17 cellular contexts compared by ENCODE assay signal in genomic region chr4:100977746-100978397, GRCh38.
DNase-seq lines count a peak whose midpoint lies in the region; TF ChIP-seq lines count a peak whose summit lies in the region.
"Had no signal": no experiment of that assay in that cellular context is flagged by ENCODE, and none has a peak within 500 bp of the region (broad histone marks: within the 10 kb centered on the region; RNA-seq: fewer than 3 reads in every experiment).

No MANE protein-coding gene starts in this region.

- no peak overlapping the region for H3K4me2 ChIP-seq in neural progenitor cell

- H3K27ac ChIP-seq in breast epithelium = peak overlapping the region; percentile 65 to 70
- H3K27ac ChIP-seq in neural progenitor cell = no peak overlapping the region
- H3K27ac ChIP-seq: cardiac muscle cell, parathyroid adenoma, SJSA1, suprapubic skin had no signal

- H3K79me2 ChIP-seq in neural progenitor cell (ENCODE audit: low read depth) = no peaks in the 10 kb centered on the region
- H3K79me2 ChIP-seq: parathyroid adenoma had no signal

- no peaks in the 10 kb centered on the region for H3K9me3 Mint-ChIP-seq in neural progenitor cell

- H3K27me3 ChIP-seq in BE2C = no peaks in the 10 kb centered on the region
- no peaks in the 10 kb centered on the region for H3K27me3 ChIP-seq in breast epithelium
- no peaks in the 10 kb centered on the region for H3K27me3 ChIP-seq in neural progenitor cell
- H3K27me3 ChIP-seq: cardiac muscle cell, SJSA1, suprapubic skin had no signal

- no peaks in the 10 kb centered on the region for H3K36me3 Mint-ChIP-seq in neural progenitor cell

- no peak overlapping the region for H3K9ac ChIP-seq in neural progenitor cell
- H3K9ac ChIP-seq: parathyroid adenoma had no signal

- TF ChIP-seq CTCF in BE2C (IDR thresholded peaks at IDR 0.05; ENCODE audit: low read depth, low read length) = no peak
- no peak for TF ChIP-seq CTCF in NB4 (IDR thresholded peaks at IDR 0.05; ENCODE audit: low read depth, low read length)
- no peak for TF ChIP-seq CTCF in breast epithelium (IDR thresholded peaks at IDR 0.05)
- no peak for TF ChIP-seq CTCF in neural progenitor cell (IDR thresholded peaks at IDR 0.05)

- H3F3A ChIP-seq in neural progenitor cell (ENCODE audit: low read depth) = peaks cover 11% of the 10 kb centered on the region

- DNase-seq in BE2C (peak; percentile 13), NB4 (ENCODE audit: low read depth) (peak; percentile 12), breast epithelium (ENCODE audit: low spot score in 2 of 2) (no peak), medulla oblongata (ENCODE audit: extremely low spot score) (peak; percentile 17), dedifferentiated amniotic fluid mesenchymal stem cell (ENCODE audit: extremely low spot score) (no peak), neural progenitor cell (ENCODE audit: low spot score) (no peak), NK-92 (lab: John Stamatoyannopoulos, UW; ENCODE audit: unreplicated experiment) (no peak)
- no peak for DNase-seq in activated effector memory CD4-positive, alpha-beta T cell treated with anti-CD3 and anti-CD28 coated beads, Interleukin-2, amount 50 U/mL, for 16 hours
- DNase-seq: activated naive CD4-positive, alpha-beta T cell treated with Interleukin-2 at 50 U/mL for 16 hours; KBM-7; midbrain; NCI-H2081 had no signal

- H3K27me3 Mint-ChIP-seq in neural progenitor cell (ENCODE audit: insufficient read depth, low read depth) = no peaks in the 10 kb centered on the region
- H3K27me3 Mint-ChIP-seq: B cell had no signal

- H3K4me1 ChIP-seq in BE2C (no peaks in the 10 kb centered on the region; the same call in 1 of the 2 replicates), breast epithelium (peaks cover 0 to 6% of the 10 kb centered on the region in 2 donors), neural progenitor cell (peaks cover 35% of the 10 kb centered on the region)
- H3K4me1 ChIP-seq: parathyroid adenoma, SJSA1 had no signal

- H2AFZ ChIP-seq in neural progenitor cell (replicated peaks) = no peak overlapping the region
- H2AFZ ChIP-seq: parathyroid adenoma had no signal

- TF ChIP-seq POLR2A in NB4 (IDR thresholded peaks at IDR 0.05; ENCODE audit: extremely low read depth, insufficient read length) (no peak), breast epithelium (IDR thresholded peaks at IDR 0.05) (no peak)

- H3K9me3 ChIP-seq in BE2C (no peaks in the 10 kb centered on the region), breast epithelium (no peaks in the 10 kb centered on the region), neural progenitor cell (ENCODE audit: low read depth) (no peaks in the 10 kb centered on the region)
- H3K9me3 ChIP-seq: SJSA1, suprapubic skin had no signal

- H3K4me1 Mint-ChIP-seq in neural progenitor cell = peaks cover 19% of the 10 kb centered on the region
- H3K4me1 Mint-ChIP-seq: B cell had no signal

- H3K4me3 ChIP-seq in BE2C (ENCODE audit: low read depth, low read length) (no peak overlapping the region), NB4 (ENCODE audit: low read depth, low read length) (no peak overlapping the region), breast epithelium (no peak overlapping the region), neural progenitor cell (no peak overlapping the region)
- H3K4me3 ChIP-seq: cardiac muscle cell, SJSA1, suprapubic skin had no signal

- H3K36me3 ChIP-seq in BE2C = no peaks in the 10 kb centered on the region
- H3K36me3 ChIP-seq in breast epithelium = no peaks in the 10 kb centered on the region
- no peaks in the 10 kb centered on the region for H3K36me3 ChIP-seq in neural progenitor cell
- H3K36me3 ChIP-seq: cardiac muscle cell, SJSA1, suprapubic skin had no signal

- no peaks in the 10 kb centered on the region for H4K20me1 ChIP-seq in neural progenitor cell (ENCODE audit: low read depth)

- intact Hi-C loops in breast epithelium (cut with DNase I; ENCODE audit: low total_unique reads) = no loop called here

- no peak overlapping the region for H3K4me3 Mint-ChIP-seq in neural progenitor cell
- H3K4me3 Mint-ChIP-seq: B cell had no signal

- no peak overlapping the region for H3K27ac Mint-ChIP-seq in neural progenitor cell
- H3K27ac Mint-ChIP-seq: B cell had no signal

Comparison
In these comparisons a context has a peak if more than half of its experiments do, and no peak if none do; other contexts are left out.
1. DNase-seq: peak in BE2C (single experiment), NB4 (single experiment) and medulla oblongata (single experiment); none in breast epithelium (0 of 2), dedifferentiated amniotic fluid mesenchymal stem cell (single experiment), activated effector memory CD4-positive, alpha-beta T cell treated with anti-CD3 and anti-CD28 coated beads, Interleukin-2, amount 50 U/mL, for 16 hours (single experiment), neural progenitor cell (single experiment) and NK-92 (single experiment).